ENCODE assay signal across 22 cellular contexts in the genomic region with DNA sequence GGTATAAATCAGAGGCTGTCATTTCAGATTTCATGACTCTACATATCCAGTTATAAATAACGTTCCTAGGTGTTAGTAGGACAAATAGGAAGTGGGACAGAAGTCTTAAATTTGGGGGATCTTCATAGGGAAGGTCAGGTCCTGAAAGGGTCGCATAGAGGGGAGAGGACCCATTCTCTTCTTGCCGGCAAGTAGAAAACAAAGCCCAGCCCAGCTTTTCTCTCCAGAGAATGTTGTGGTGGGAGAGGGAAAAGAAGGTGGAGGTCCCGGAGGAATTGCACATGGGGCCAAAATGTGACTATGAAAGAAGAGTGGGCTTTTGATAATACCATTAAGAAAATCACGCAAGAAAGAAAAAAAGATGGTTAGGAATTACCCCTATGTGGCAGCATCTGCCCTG. TPM values are rescaled to one million over a fixed set of nuclear protein-coding genes. Genes with fewer than 3 reads are reported as not detected.
DNase-seq lines count a peak whose midpoint lies in the region; ATAC-seq and TF ChIP-seq lines count a peak whose summit lies in the region.
"Had no signal": no experiment of that assay in that cellular context is flagged by ENCODE, and none has a peak within 500 bp of the region (broad histone marks: within the 10 kb centered on the region; RNA-seq: fewer than 3 reads in every experiment).

No MANE protein-coding gene starts in this region.

- H3K27ac ChIP-seq in SJCRH30 (peak overlapping the region; percentile 72), esophagus muscularis mucosa (replicated peaks in 1 of 4) (no peak overlapping the region)
- H3K27ac ChIP-seq: brain microvascular endothelial cell, Peyer's patch had no signal

- peak overlapping the region; percentile 89 for H3K4me3 ChIP-seq in SJCRH30
- peak overlapping the region in 1 of 4 donors; percentile 36 for H3K4me3 ChIP-seq in esophagus muscularis mucosa

- H3K27me3 ChIP-seq in SJCRH30, result no peaks in the 10 kb centered on the region
- peaks cover 0 to 72% (median 19%) of the 10 kb centered on the region in 4 donors for H3K27me3 ChIP-seq in esophagus muscularis mucosa

- TF ChIP-seq EP300 in esophagus muscularis mucosa (IDR thresholded peaks at IDR 0.05), result no peak

- H3K4me1 Mint-ChIP-seq in neural crest cell, result peaks cover 31% of the 10 kb centered on the region

- no peaks in the 10 kb centered on the region for H3K36me3 Mint-ChIP-seq in neural crest cell (ENCODE audit: low read depth)
- H3K36me3 Mint-ChIP-seq: CD8-positive, alpha-beta T cell; IgD-negative memory B cell had no signal

- intact Hi-C loops in esophagus muscularis mucosa (cut with DNase I), result no loop called here

- TF ChIP-seq POLR2A in esophagus muscularis mucosa (IDR thresholded peaks at IDR 0.05; ENCODE audit: low read depth), result no peak

- TF ChIP-seq CTCF in esophagus muscularis mucosa (IDR thresholded peaks at IDR 0.05), result no peak
- no peak for TF ChIP-seq CTCF in neural crest cell (conservative IDR thresholded peaks at IDR 0.05)
- no peak for TF ChIP-seq CTCF in GM10266 (IDR thresholded peaks at IDR 0.05; ENCODE audit: control insufficient read depth, insufficient read depth, low read depth, missing control alignments)

- DNase-seq in SJCRH30 (no peak), esophagus muscularis mucosa (ENCODE audit: extremely low spot score) (peak; percentile 24), neural crest cell (ENCODE audit: low read depth, low spot score) (no peak), activated gamma-delta T cell treated with Interleukin-2 at 50 U/mL for 16 hours (no peak), GM10266 (ENCODE audit: extremely low spot score) (no peak), CD1c-positive myeloid dendritic cell (ENCODE audit: extremely low spot score) (no peak)
- DNase-seq: brain microvascular endothelial cell; CD8-positive, alpha-beta T cell; DMS79; left ventricle myocardium superior; NCI-H1105 treated with DMSO at 0.1 percent for 48 hours; NK-92 treated with Interleukin-12 subunit alpha and Interleukin-12 subunit beta, amount 100 ng/mL, for 24 hours; Peyer's patch; stimulated activated CD4-positive, alpha-beta T cell treated with anti-CD3 and anti-CD28 coated beads, Interleukin-4, amount 100 ng/mL, for 1 hour; stimulated activated naive CD4-positive, alpha-beta T cell had no signal

- H3K36me3 ChIP-seq in ES-I3 (ENCODE audit: insufficient read depth, low read length) (no peaks in the 10 kb centered on the region), SJCRH30 (no peaks in the 10 kb centered on the region; the same call in 1 of the 2 replicates), esophagus muscularis mucosa (no peaks in the 10 kb centered on the region)
- H3K36me3 ChIP-seq: brain microvascular endothelial cell, Peyer's patch had no signal

- 17% methylated on average over 5 of the region's 5 CpGs for WGBS in esophagus muscularis mucosa

- H3K4me1 ChIP-seq in ES-I3 (ENCODE audit: insufficient read depth, low read length) (peaks cover 4% of the 10 kb centered on the region), SJCRH30 (peaks cover 7% of the 10 kb centered on the region), esophagus muscularis mucosa (peaks cover 0 to 21% (median 17%) of the 10 kb centered on the region in 4 donors)

- H3K9ac ChIP-seq in ES-I3 (ENCODE audit: low read depth, low read length), result peak overlapping the region; percentile 36; the same call in 1 of the 2 replicates

- H3K27me3 Mint-ChIP-seq in neural crest cell (ENCODE audit: low read depth), result peaks cover 93% of the 10 kb centered on the region

- no peaks in the 10 kb centered on the region for H3K9me3 ChIP-seq in ES-I3 (ENCODE audit: control insufficient read depth, insufficient read depth, low read length)
- H3K9me3 ChIP-seq in SJCRH30 (replicated peaks), result peaks cover 5% of the 10 kb centered on the region; the same call in 1 of the 2 replicates
- no peaks in the 10 kb centered on the region for H3K9me3 ChIP-seq in esophagus muscularis mucosa
- H3K9me3 ChIP-seq: Peyer's patch had no signal

- peak overlapping the region; percentile 80 for H3K4me3 Mint-ChIP-seq in neural crest cell
- H3K4me3 Mint-ChIP-seq: CD8-positive, alpha-beta T cell had no signal

- H3K27ac Mint-ChIP-seq in neural crest cell (ENCODE audit: unreplicated experiment), result no peak overlapping the region
- H3K27ac Mint-ChIP-seq: CD8-positive, alpha-beta T cell; IgD-negative memory B cell had no signal

- no peak for ATAC-seq in HG02938 (IDR thresholded peaks at IDR 0.05; ENCODE audit: unreplicated experiment)
- ATAC-seq: CD8-positive, alpha-beta T cell; left ventricle myocardium superior had no signal

- H3K9me3 Mint-ChIP-seq in neural crest cell, result no peaks in the 10 kb centered on the region
- H3K9me3 Mint-ChIP-seq: CD8-positive, alpha-beta T cell had no signal

RNA-seq across cellular contexts. Expression of gene NELL1, which starts 1.0 kb away (rescaled TPM):
- total RNA-seq in SJCRH30 (2014; rRNA removed; shearing (Covaris generic)), result 136 and 176 TPM in 2 replicates
- total RNA-seq in esophagus muscularis mucosa (1 to 10 TPM in 1 of 4 donors, under 1 TPM in 3; 0.65 to 2.7 (median 0.90) TPM), neural crest cell (0.51 and 1.2 TPM in 2 replicates)
- total RNA-seq: CD8-positive, alpha-beta T cell; left ventricle myocardium superior; M059J; NCI-H460; Peyer's patch; SK-MEL-5; T-helper 2 cell treated with Interferon-gamma antibody and Interleukin-4, amounts not matched to agents 100 ng/mL and 5 ng/mL, for 36 hours had no signal

Comparison
In these comparisons a context has a peak if more than half of its experiments do, and no peak if none do; other contexts are left out.
1. RNA of gene NELL1, which starts 1.0 kb away (total RNA-seq): 136 to 176 TPM in SJCRH30; 0.65 to 2.7 TPM in esophagus muscularis mucosa and 0.51 to 1.2 TPM in neural crest cell; every median in the first group is over 10 times any median in the second.